ENCODE assay signal across 9 cellular contexts in genomic region chr2:231701456-231702373, GRCh38. TPM values are rescaled to one million over a fixed set of nuclear protein-coding genes. Genes with fewer than 3 reads are reported as not detected.
DNase-seq lines count a peak whose midpoint lies in the region; ATAC-seq and TF ChIP-seq lines count a peak whose summit lies in the region.
"Had no signal": no experiment of that assay in that cellular context is flagged by ENCODE, and none has a peak within 500 bp of the region (broad histone marks: within the 10 kb centered on the region; RNA-seq: fewer than 3 reads in every experiment).

No MANE protein-coding gene starts in this region.

- H3K36me3 ChIP-seq in left lung (no peaks in the 10 kb centered on the region), tibial nerve (no peaks in the 10 kb centered on the region)

- H3K27ac Mint-ChIP-seq in brain: peak overlapping the region in 3 of 5 experiments; percentile 48 to 81 (median 62)

- peaks cover 16% of the 10 kb centered on the region for H3K4me1 Mint-ChIP-seq in brain

- ATAC-seq in left lung (peak; percentile 65), HG03280 (IDR thresholded peaks at IDR 0.05; ENCODE audit: unreplicated experiment) (no peak), HG03175 (IDR thresholded peaks at IDR 0.05; ENCODE audit: unreplicated experiment) (no peak), GM19023 (IDR thresholded peaks at IDR 0.05; ENCODE audit: unreplicated experiment) (no peak)

- H3K9me3 ChIP-seq in left lung: no peaks in the 10 kb centered on the region
- no peaks in the 10 kb centered on the region for H3K9me3 ChIP-seq in tibial nerve

- peak overlapping the region in 2 of 5 experiments; percentile 32 to 57 for H3K4me3 Mint-ChIP-seq in brain

- H3K4me1 ChIP-seq in left lung (peaks cover 7 to 32% of the 10 kb centered on the region in 2 donors), tibial nerve (peaks cover 0 to 54% (median 15%) of the 10 kb centered on the region in 4 donors)

- TF ChIP-seq EP300 in tibial nerve (IDR thresholded peaks at IDR 0.05): no peak

- no peak for TF ChIP-seq POLR2A in tibial nerve (IDR thresholded peaks at IDR 0.05)

- no peak for TF ChIP-seq CTCF in AG10803 (conservative IDR thresholded peaks at IDR 0.05; ENCODE audit: low read length)
- TF ChIP-seq CTCF in brain (conservative IDR thresholded peaks at IDR 0.05): no peak
- TF ChIP-seq CTCF in left lung (IDR thresholded peaks at IDR 0.05): no peak
- no peak for TF ChIP-seq CTCF in tibial nerve (IDR thresholded peaks at IDR 0.05)

- DNase-seq in AG10803 (ENCODE audit: low read depth) (peak; percentile 73), NCI-H1694 treated with DMSO at 0.1 percent for 48 hours (lab: John Stamatoyannopoulos, UW) (peak; percentile 78), left lung (peak; percentile 88 to 89), tibial nerve (ENCODE audit: low spot score in 2 of 2) (no peak)
- DNase-seq: midbrain had no signal

- peaks cover 7% of the 10 kb centered on the region for H3K27me3 Mint-ChIP-seq in brain

- no peak overlapping the region for H3K4me3 ChIP-seq in AG10803 (ENCODE audit: low read length)
- H3K4me3 ChIP-seq in left lung: no peak overlapping the region
- H3K4me3 ChIP-seq in tibial nerve: no peak overlapping the region

- H3K27me3 ChIP-seq in left lung (no peaks in the 10 kb centered on the region), tibial nerve (no peaks in the 10 kb centered on the region)

- H3K27ac ChIP-seq in left lung (peak overlapping the region; percentile 40 to 60), tibial nerve (peak overlapping the region in 2 of 4 donors; percentile 9 to 51)

- H3K36me3 Mint-ChIP-seq in brain: peaks cover 4% of the 10 kb centered on the region

- 62 to 65% methylated on average over 22 of the region's 22 CpGs for WGBS in tibial nerve, 2 donors

- H3K9me3 Mint-ChIP-seq in brain: peaks cover 1 to 18% (median 5%) of the 10 kb centered on the region in 5 experiments

- intact Hi-C loops in left lung (cut with DNase I): no loop called here

RNA-seq across cellular contexts. Expression of gene PTMA, which starts 6.6 kb away (rescaled TPM):
- polyA plus RNA-seq in brain (ENCODE audit: insufficient read depth, low read depth, low replicate concordance): 2,636 TPM
- total RNA-seq in left lung: 100 to 1,000 TPM; 677 to 980 TPM
- total RNA-seq in tibial nerve: 1,000 to 10,000 TPM in 1 of 4 donors, 100 to 1,000 TPM in 3; 622 to 1,472 (median 817) TPM

Comparison
In these comparisons a context has a peak if more than half of its experiments do, and no peak if none do; other contexts are left out.
1. DNase-seq: peak in AG10803 (single experiment), NCI-H1694 treated with DMSO at 0.1 percent for 48 hours (single experiment) and left lung (2 of 2); none in tibial nerve (0 of 2).